1 cellular context compared by ENCODE assay signal in the genomic region with DNA sequence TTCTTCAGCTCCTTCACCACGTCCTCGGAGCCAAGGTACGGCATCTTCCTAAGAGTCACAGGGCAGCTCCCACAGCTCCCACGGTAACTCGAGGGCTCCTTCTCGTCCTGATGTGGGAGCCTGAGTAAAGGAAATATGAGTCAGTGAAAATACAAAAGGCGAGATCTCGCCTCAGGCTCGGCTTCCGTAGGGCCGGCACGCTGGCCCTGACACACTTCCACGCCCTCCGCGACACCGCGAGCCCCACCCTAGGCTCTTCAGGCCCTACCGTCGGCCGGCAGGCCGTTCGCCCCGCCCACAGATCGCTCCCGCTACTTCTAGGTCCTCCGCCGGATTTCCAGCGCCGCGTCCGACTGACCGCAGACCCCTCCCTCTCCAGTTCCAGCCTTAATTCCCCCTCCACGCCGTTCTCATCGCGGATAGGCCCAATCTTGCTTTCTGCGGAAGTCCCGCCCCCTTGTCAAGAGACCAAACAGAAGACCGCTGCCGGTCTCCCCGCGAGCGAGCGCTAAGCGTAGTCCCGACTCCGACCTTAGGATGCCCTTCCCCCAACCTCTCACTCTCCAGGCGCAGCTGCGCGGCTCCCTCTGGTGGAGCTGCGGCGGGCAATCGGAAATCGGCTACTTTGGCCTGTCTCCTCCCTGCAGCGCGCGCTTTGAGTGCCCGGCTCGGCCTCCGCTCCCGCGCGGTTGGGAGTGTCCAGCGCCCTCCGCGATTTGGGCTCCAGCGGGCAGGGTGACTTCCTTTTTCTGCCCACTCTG.
TF ChIP-seq lines count a peak whose summit lies in the region.

A gene (minus strand): TSS at position 126 of the 761 bp plus-strand sequence. CDS start 82 bp downstream, at position 44.
A gene (plus strand): TSS at position 653 of the 761 bp plus-strand sequence. CDS start 261 bp downstream, outside the sequence.

TF ChIP-seq in GM12878, 131 proteins besides CTCF, POLR2A, EP300 and RAD21 (continued from another document):
- TF ChIP-seq, protein P1, sequence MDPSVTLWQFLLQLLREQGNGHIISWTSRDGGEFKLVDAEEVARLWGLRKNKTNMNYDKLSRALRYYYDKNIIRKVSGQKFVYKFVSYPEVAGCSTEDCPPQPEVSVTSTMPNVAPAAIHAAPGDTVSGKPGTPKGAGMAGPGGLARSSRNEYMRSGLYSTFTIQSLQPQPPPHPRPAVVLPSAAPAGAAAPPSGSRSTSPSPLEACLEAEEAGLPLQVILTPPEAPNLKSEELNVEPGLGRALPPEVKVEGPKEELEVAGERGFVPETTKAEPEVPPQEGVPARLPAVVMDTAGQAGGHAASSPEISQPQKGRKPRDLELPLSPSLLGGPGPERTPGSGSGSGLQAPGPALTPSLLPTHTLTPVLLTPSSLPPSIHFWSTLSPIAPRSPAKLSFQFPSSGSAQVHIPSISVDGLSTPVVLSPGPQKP (IDR thresholded peaks at IDR 0.05; ENCODE audit: low read depth, low read length), result peak; percentile 56
- TF ChIP-seq KLF5 (IDR thresholded peaks at IDR 0.05; ENCODE audit: partially characterized antibody) (peak; percentile 41), STAT3 (IDR thresholded peaks at IDR 0.05; ENCODE audit: low read depth, low read length) (no peak), EED (IDR thresholded peaks at IDR 0.05; ENCODE audit: low read depth) (peak; percentile 88), ETV6 (conservative IDR thresholded peaks at IDR 0.05 in 1 of 2, IDR thresholded peaks at IDR 0.05 in 1 of 2; ENCODE audit: borderline replicate concordance in 1 of 2, low read depth in 1 of 2) (peak in 1 of 2 experiments; percentile 94; a peak in 2 of 4 replicates), STAT1 (conservative IDR thresholded peaks at IDR 0.05) (peak; percentile 64; the same call in 1 of the 2 replicates), ZBED1 (IDR thresholded peaks at IDR 0.05; ENCODE audit: borderline replicate concordance) (no peak), BCL11A (IDR thresholded peaks at IDR 0.05; ENCODE audit: low read depth, low read length) (no peak), ZNF217 (IDR thresholded peaks at IDR 0.05) (no peak), FOXK2 (IDR thresholded peaks at IDR 0.05) (peak; percentile 49; the same call in 1 of the 2 replicates), SP1 (IDR thresholded peaks at IDR 0.05; ENCODE audit: low read depth, low read length) (peak; percentile 71), TCF12 (IDR thresholded peaks at IDR 0.05; ENCODE audit: low read depth, low read length) (peak; percentile 94), SIX5 (IDR thresholded peaks at IDR 0.05; ENCODE audit: low read depth, low read length, severe bottlenecking) (peak; percentile 26), CBX5 (IDR thresholded peaks at IDR 0.05; ENCODE audit: low read depth) (peak; percentile 97), CREB1 (IDR thresholded peaks at IDR 0.05; ENCODE audit: low read depth) (peak; percentile 47; the same call in 1 of the 2 replicates), SMAD1 (IDR thresholded peaks at IDR 0.05; ENCODE audit: low read depth, partially characterized antibody) (peak; percentile 17), BHLHE40 (IDR thresholded peaks at IDR 0.05; ENCODE audit: borderline replicate concordance in 1 of 2, low read depth in 2 of 2, low read length in 1 of 2) (peak; percentile 68), JUNB (IDR thresholded peaks at IDR 0.05) (no peak), POLR2AphosphoS5 (IDR thresholded peaks at IDR 0.05; ENCODE audit: low read length) (peak; percentile 73; the same call in 1 of the 2 replicates), MXI1 (IDR thresholded peaks at IDR 0.05; ENCODE audit: low read depth, low read length) (peak; percentile 82), SREBF2 (IDR thresholded peaks at IDR 0.05; ENCODE audit: low read length) (no peak), ZNF384 (IDR thresholded peaks at IDR 0.05; ENCODE audit: borderline replicate concordance, low read depth, low read length) (peak; percentile 62; the same call in 1 of the 2 replicates), BRCA1 (IDR thresholded peaks at IDR 0.05; ENCODE audit: low read depth, low read length) (no peak; the same call in none of the 2 replicates), RUNX3 (IDR thresholded peaks at IDR 0.05; ENCODE audit: low read length) (peak; percentile 90), CHD1 (IDR thresholded peaks at IDR 0.05; ENCODE audit: low read depth, low read length) (0 out of 2 replicates have a peak, but pooled peaks have one; percentile 73), ZNF622 (IDR thresholded peaks at IDR 0.05) (no peak), FOXM1 (IDR thresholded peaks at IDR 0.05; ENCODE audit: low read depth, low read length) (peak; percentile 55; the same call in 1 of the 2 replicates), HDAC6 (IDR thresholded peaks at IDR 0.05; ENCODE audit: unreplicated experiment) (no peak)
- TF ChIP-seq, protein P2, sequence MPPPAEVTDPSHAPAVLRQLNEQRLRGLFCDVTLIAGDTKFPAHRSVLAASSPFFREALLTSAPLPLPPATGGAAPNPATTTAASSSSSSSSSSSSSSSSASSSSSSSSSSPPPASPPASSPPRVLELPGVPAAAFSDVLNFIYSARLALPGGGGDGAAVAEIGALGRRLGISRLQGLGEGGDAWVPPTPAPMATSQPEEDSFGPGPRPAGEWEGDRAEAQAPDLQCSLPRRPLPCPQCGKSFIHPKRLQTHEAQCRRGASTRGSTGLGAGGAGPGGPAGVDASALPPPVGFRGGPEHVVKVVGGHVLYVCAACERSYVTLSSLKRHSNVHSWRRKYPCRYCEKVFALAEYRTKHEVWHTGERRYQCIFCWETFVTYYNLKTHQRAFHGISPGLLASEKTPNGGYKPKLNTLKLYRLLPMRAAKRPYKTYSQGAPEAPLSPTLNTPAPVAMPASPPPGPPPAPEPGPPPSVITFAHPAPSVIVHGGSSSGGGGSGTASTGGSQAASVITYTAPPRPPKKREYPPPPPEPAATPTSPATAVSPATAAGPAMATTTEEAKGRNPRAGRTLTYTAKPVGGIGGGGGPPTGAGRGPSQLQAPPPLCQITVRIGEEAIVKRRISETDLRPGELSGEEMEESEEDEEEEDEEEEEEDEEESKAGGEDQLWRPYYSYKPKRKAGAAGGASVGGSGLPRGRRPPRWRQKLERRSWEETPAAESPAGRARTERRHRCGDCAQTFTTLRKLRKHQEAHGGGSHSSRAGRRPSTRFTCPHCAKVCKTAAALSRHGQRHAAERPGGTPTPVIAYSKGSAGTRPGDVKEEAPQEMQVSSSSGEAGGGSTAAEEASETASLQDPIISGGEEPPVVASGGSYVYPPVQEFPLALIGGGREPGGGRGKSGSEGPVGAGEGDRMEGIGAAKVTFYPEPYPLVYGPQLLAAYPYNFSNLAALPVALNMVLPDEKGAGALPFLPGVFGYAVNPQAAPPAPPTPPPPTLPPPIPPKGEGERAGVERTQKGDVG (CRISPR knock-in tag; IDR thresholded peaks at IDR 0.05), result no peak
- TF ChIP-seq, protein P3, sequence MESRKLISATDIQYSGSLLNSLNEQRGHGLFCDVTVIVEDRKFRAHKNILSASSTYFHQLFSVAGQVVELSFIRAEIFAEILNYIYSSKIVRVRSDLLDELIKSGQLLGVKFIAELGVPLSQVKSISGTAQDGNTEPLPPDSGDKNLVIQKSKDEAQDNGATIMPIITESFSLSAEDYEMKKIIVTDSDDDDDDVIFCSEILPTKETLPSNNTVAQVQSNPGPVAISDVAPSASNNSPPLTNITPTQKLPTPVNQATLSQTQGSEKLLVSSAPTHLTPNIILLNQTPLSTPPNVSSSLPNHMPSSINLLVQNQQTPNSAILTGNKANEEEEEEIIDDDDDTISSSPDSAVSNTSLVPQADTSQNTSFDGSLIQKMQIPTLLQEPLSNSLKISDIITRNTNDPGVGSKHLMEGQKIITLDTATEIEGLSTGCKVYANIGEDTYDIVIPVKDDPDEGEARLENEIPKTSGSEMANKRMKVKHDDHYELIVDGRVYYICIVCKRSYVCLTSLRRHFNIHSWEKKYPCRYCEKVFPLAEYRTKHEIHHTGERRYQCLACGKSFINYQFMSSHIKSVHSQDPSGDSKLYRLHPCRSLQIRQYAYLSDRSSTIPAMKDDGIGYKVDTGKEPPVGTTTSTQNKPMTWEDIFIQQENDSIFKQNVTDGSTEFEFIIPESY (IDR thresholded peaks at IDR 0.05), result no peak
- TF ChIP-seq, protein P4, sequence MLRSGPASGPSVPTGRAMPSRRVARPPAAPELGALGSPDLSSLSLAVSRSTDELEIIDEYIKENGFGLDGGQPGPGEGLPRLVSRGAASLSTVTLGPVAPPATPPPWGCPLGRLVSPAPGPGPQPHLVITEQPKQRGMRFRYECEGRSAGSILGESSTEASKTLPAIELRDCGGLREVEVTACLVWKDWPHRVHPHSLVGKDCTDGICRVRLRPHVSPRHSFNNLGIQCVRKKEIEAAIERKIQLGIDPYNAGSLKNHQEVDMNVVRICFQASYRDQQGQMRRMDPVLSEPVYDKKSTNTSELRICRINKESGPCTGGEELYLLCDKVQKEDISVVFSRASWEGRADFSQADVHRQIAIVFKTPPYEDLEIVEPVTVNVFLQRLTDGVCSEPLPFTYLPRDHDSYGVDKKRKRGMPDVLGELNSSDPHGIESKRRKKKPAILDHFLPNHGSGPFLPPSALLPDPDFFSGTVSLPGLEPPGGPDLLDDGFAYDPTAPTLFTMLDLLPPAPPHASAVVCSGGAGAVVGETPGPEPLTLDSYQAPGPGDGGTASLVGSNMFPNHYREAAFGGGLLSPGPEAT (IDR thresholded peaks at IDR 0.05; ENCODE audit: low read depth), result peak; percentile 93
TF ChIP-seq in GM12878: peak in this region for 77.
